ENCODE assay signal across 14 cellular contexts in genomic region chr5:173331287-173331686, GRCh38. TPM values are rescaled to one million over a fixed set of nuclear protein-coding genes. Genes with fewer than 3 reads are reported as not detected.
DNase-seq lines count a peak whose midpoint lies in the region; ATAC-seq, FAIRE-seq and TF ChIP-seq lines count a peak whose summit lies in the region.
"Had no signal": no experiment of that assay in that cellular context is flagged by ENCODE, and none has a peak within 500 bp of the region (broad histone marks: within the 10 kb centered on the region; RNA-seq: fewer than 3 reads in every experiment).

No MANE protein-coding gene starts in this region.

- DNase-seq in HepG2 (ENCODE audit: low spot score) (no peak), right lobe of liver (no peak), chondrocyte (ENCODE audit: low spot score) (no peak), activated gamma-delta T cell treated with Interleukin-2 at 50 U/mL for 16 hours (no peak), HUDEP-2 (lab: John Stamatoyannopoulos, UW; ENCODE audit: unreplicated experiment in 76 of 76) (no peak)
- no peak for DNase-seq in stimulated activated CD4-positive, alpha-beta T cell treated with anti-CD3 and anti-CD28 coated beads, Interleukin-4, amount 100 ng/mL, for 24 hours

- H3K4me3 ChIP-seq in HepG2 (replicated peaks in 1 of 3; ENCODE audit: insufficient read depth in 1 of 3, low read depth in 2 of 3, low read length in 3 of 3) (peak overlapping the region in 1 of 3 experiments; percentile 87; a peak in 2 of 6 replicates), right lobe of liver (no peak overlapping the region), OCI-LY3 (ENCODE audit: low read length) (no peak overlapping the region)
- H3K4me3 ChIP-seq: esophagus muscularis mucosa, gastroesophageal sphincter, lung, ovary, sigmoid colon, thoracic aorta had no signal

- TF ChIP-seq POLR2A in HepG2 (IDR thresholded peaks at IDR 0.05; ENCODE audit: insufficient read depth in 1 of 2, low read depth in 2 of 2, low read length in 2 of 2): no peak
- TF ChIP-seq POLR2A in right lobe of liver (IDR thresholded peaks at IDR 0.05): no peak

- H3K9me3 ChIP-seq in HepG2 (ENCODE audit: low read length) (no peaks in the 10 kb centered on the region), right lobe of liver (no peaks in the 10 kb centered on the region), OCI-LY3 (ENCODE audit: insufficient read depth, low read length) (no peaks in the 10 kb centered on the region)
- H3K9me3 ChIP-seq: esophagus muscularis mucosa, gastroesophageal sphincter, ovary, sigmoid colon, thoracic aorta had no signal

- no peaks in the 10 kb centered on the region; a peak in 2 of 5 replicates for H3K36me3 ChIP-seq in HepG2 (replicated peaks in 1 of 2; ENCODE audit: control insufficient read depth in 1 of 2, insufficient read depth in 2 of 2, low read length in 2 of 2)
- no peaks in the 10 kb centered on the region for H3K36me3 ChIP-seq in right lobe of liver
- no peaks in the 10 kb centered on the region for H3K36me3 ChIP-seq in OCI-LY3 (replicated peaks; ENCODE audit: low read depth, low read length)
- H3K36me3 ChIP-seq: esophagus muscularis mucosa, gastroesophageal sphincter, ovary, sigmoid colon, thoracic aorta had no signal

- no peak for TF ChIP-seq CTCF in HepG2 (CRISPR knock-in tag; IDR thresholded peaks at IDR 0.05)
- no peak for TF ChIP-seq CTCF in right lobe of liver (IDR thresholded peaks at IDR 0.05)
- no peak for TF ChIP-seq CTCF in OCI-LY3 (IDR thresholded peaks at IDR 0.05; ENCODE audit: low read depth, low read length)
- no peak for TF ChIP-seq CTCF in chondrocyte (IDR thresholded peaks at IDR 0.05)

- peaks cover 4% of the 10 kb centered on the region for H3K9me3 Mint-ChIP-seq in chondrocyte (ENCODE audit: low read depth)

- in situ Hi-C loops in HepG2 (cut with HindIII; ENCODE audit: extremely low pct_ligation_motif_present, low pct_unique_long_range_greater_than_20kb): loop anchor here (5.0 kb wide), 1 partner anchor 39 kb away; no protein-coding TSS in a partner anchor

- H3K9ac ChIP-seq in HepG2 (ENCODE audit: insufficient read depth, low read depth, low read length) (peak overlapping the region; percentile 81; the same call in 1 of the 2 replicates), OCI-LY3 (ENCODE audit: low read length) (no peak overlapping the region)

- ATAC-seq in HepG2 (no peak), right lobe of liver (no peak)

- no peaks in the 10 kb centered on the region; a peak in 1 of 5 replicates for H3K27me3 ChIP-seq in HepG2 (ENCODE audit: control insufficient read depth in 1 of 2, insufficient read depth in 2 of 2, low read length in 2 of 2)
- H3K27me3 ChIP-seq in right lobe of liver: peaks cover 0 to 17% of the 10 kb centered on the region in 2 donors
- peaks cover 20% of the 10 kb centered on the region for H3K27me3 ChIP-seq in OCI-LY3 (ENCODE audit: low read depth, low read length)
- H3K27me3 ChIP-seq: ovary had no signal

- CTCF ChIA-PET in HepG2 (lab: Yijun Ruan, JAX; ENCODE audit: low intra/inter-chr PET ratio, low total read pairs): interaction anchor here (0.7 to 4.4 kb wide), 3 partner anchors 35 to 165 kb away, joined by 3 to 90 read pairs (median 9); no protein-coding TSS in a partner anchor

- POLR2A ChIA-PET in HepG2 (lab: Yijun Ruan, JAX): interaction anchor here (0.7 to 7.2 kb wide), 13 partner anchors 9 to 624 kb away, joined by 3 to 513 read pairs (median 4); partner anchors contain the start of gene ATP6V0E1

- BruUV-seq in HepG2 (replicated peaks; lab: Mats Ljungman, UMichigan): no TSS peak

- H3K27ac ChIP-seq in HepG2 (ENCODE audit: extremely low read length, insufficient read depth, low read length) (peak overlapping the region; percentile 90), right lobe of liver (no peak overlapping the region), OCI-LY3 (ENCODE audit: low read length) (no peak overlapping the region)
- H3K27ac ChIP-seq: ovary, thoracic aorta had no signal

- 81% methylated on average over 4 of the region's 4 CpGs for WGBS in HepG2 (ENCODE audit: low lambda C conversion rate)
- 83% methylated on average over 3 of the region's 4 CpGs for WGBS in right lobe of liver (ENCODE audit: insufficient coverage, low coverage, low lambda C conversion rate, missing lambda C conversion rate)

- H3K4me3 Mint-ChIP-seq in chondrocyte (ENCODE audit: unreplicated experiment): no peak overlapping the region
- H3K4me3 Mint-ChIP-seq: stimulated activated naive B cell treated with anti-CD40 and anti-IgM and Interleukin-4, amounts not matched to agents 10 μg/mL and 1 μg/mL and 100 μg/mL, for 72 hours had no signal

- H3K36me3 Mint-ChIP-seq in chondrocyte (ENCODE audit: low read depth): peaks cover 16% of the 10 kb centered on the region

- no peak overlapping the region for H2AFZ ChIP-seq in HepG2 (ENCODE audit: low read length)
- H2AFZ ChIP-seq in OCI-LY3 (ENCODE audit: low read depth, low read length): peak overlapping the region; percentile 95

- TF ChIP-seq RAD21 in HepG2 (CRISPR knock-in tag; IDR thresholded peaks at IDR 0.05): no peak

- peaks cover 19% of the 10 kb centered on the region for H3K79me2 ChIP-seq in HepG2 (ENCODE audit: insufficient read depth, low read length)
- H3K79me2 ChIP-seq in OCI-LY3 (ENCODE audit: low read length): no peaks in the 10 kb centered on the region

- peaks cover 59% of the 10 kb centered on the region for H3K4me1 Mint-ChIP-seq in chondrocyte (ENCODE audit: low read depth)

- H4K20me1 ChIP-seq in HepG2 (ENCODE audit: insufficient read depth, low read length) (peaks cover 14% of the 10 kb centered on the region), OCI-LY3 (ENCODE audit: insufficient read depth, low read length) (no peaks in the 10 kb centered on the region)

- H3K27me3 Mint-ChIP-seq in chondrocyte (ENCODE audit: low read depth): no peaks in the 10 kb centered on the region

- H3K4me2 ChIP-seq in HepG2 (ENCODE audit: low read depth, low read length): peak overlapping the region; percentile 87
- H3K4me2 ChIP-seq in OCI-LY3 (ENCODE audit: low read length): no peak overlapping the region

- peaks cover 27% of the 10 kb centered on the region for H3K4me1 ChIP-seq in HepG2 (ENCODE audit: insufficient read depth, low read length)
- H3K4me1 ChIP-seq in right lobe of liver: peaks cover 0 to 20% (median 0%) of the 10 kb centered on the region in 4 donors
- peaks cover 6% of the 10 kb centered on the region; the same call in 1 of the 2 replicates for H3K4me1 ChIP-seq in OCI-LY3 (ENCODE audit: low read length)

- peak overlapping the region; percentile 81 for H3K27ac Mint-ChIP-seq in chondrocyte (ENCODE audit: unreplicated experiment)
- H3K27ac Mint-ChIP-seq: stimulated activated naive B cell treated with anti-CD40 and anti-IgM and Interleukin-4, amounts not matched to agents 10 μg/mL and 1 μg/mL and 100 μg/mL, for 72 hours had no signal

- no peak for FAIRE-seq in HepG2 (lab: Jason Lieb, UNC)

- TF ChIP-seq EP300 in HepG2 (IDR thresholded peaks at IDR 0.05; ENCODE audit: low read depth in 2 of 2, low read length in 2 of 2): no peak
- no peak for TF ChIP-seq EP300 in HepG2 (CRISPR knock-in tag; IDR thresholded peaks at IDR 0.05; ENCODE audit: borderline replicate concordance)

- intact Hi-C loops in HepG2 (cut with micrococcal nuclease; ENCODE audit: unreplicated experiment) (no loop called here), right lobe of liver (cut with DNase I) (loop anchor here (5.0 kb wide), 1 partner anchor 34 kb away; no protein-coding TSS in a partner anchor)

TF ChIP-seq in HepG2, 621 proteins besides CTCF, POLR2A, EP300 and RAD21 (continues in another document):
- 0 out of 2 replicates have a peak, but pooled peaks have one; percentile 14 for TF ChIP-seq ZBTB2 (CRISPR knock-in tag; IDR thresholded peaks at IDR 0.05; ENCODE audit: low read depth)

RNA-seq across cellular contexts. Expression of gene STC2, which starts 3.1 kb away (rescaled TPM):
- 10.7 and 27.1 TPM in 2 replicates for total RNA-seq in HepG2 (2016; rRNA removed; fragmentation: Illumina TruSeq; extraction: Trizol)
- total RNA-seq in HepG2 (2016; cell fraction: cytosol; rRNA removed; fragmentation: Illumina TruSeq; extraction: Trizol; ENCODE audit: low read depth): 2.6 and 3.3 TPM in 2 replicates
- 7.9 and 28.0 TPM in 2 replicates for total RNA-seq in HepG2 (2016; cell fraction: insoluble cytoplasmic fraction; rRNA removed; fragmentation: Illumina TruSeq; extraction: Trizol)
- total RNA-seq in HepG2 (2016; cell fraction: membrane; rRNA removed; fragmentation: Illumina TruSeq; extraction: Trizol): 6.2 and 6.4 TPM in 2 replicates
- total RNA-seq in HepG2 (2016; cell fraction: nucleus; rRNA removed; fragmentation: Illumina TruSeq; extraction: Trizol): 33.8 and 37.3 TPM in 2 replicates
- polyA plus RNA-seq in HepG2 (2011; rRNA removed): 69.2 and 94.0 TPM in 2 replicates
- 102 and 149 TPM in 2 replicates for polyA plus RNA-seq in HepG2 (2011; cell fraction: cytosol; rRNA removed)
- polyA plus RNA-seq in HepG2 (2011; cell fraction: nucleus; rRNA removed): 198 and 199 TPM in 2 replicates
- polyA plus RNA-seq in HepG2 (2012): 94.1 and 190 TPM in 2 replicates
- 2.2 TPM in 2 replicates for polyA plus RNA-seq in HepG2 (2016; cell fraction: cytosol; fragmentation: Illumina TruSeq; extraction: Trizol; ENCODE audit: low read depth)
- polyA plus RNA-seq in HepG2 (2016; cell fraction: insoluble cytoplasmic fraction; fragmentation: Illumina TruSeq; extraction: Trizol; ENCODE audit: low read depth): 8.5 and 9.7 TPM in 2 replicates
- 3.9 and 4.3 TPM in 2 replicates for polyA plus RNA-seq in HepG2 (2016; cell fraction: membrane; fragmentation: Illumina TruSeq; extraction: Trizol; ENCODE audit: low read depth)
- 51.5 and 52.5 TPM in 2 replicates for polyA plus RNA-seq in HepG2 (2016; cell fraction: nucleus; fragmentation: Illumina TruSeq; extraction: Trizol; ENCODE audit: insufficient read depth, low read depth)
- polyA minus RNA-seq in HepG2 (2011; rRNA and poly(A)+ RNA removed; ENCODE audit: low replicate concordance): 19.1 and 61.4 TPM in 2 replicates
- 90.7 and 104 TPM in 2 replicates for polyA minus RNA-seq in HepG2 (2011; cell fraction: cytosol; rRNA and poly(A)+ RNA removed)
- 135 and 186 TPM in 2 replicates for polyA minus RNA-seq in HepG2 (2011; cell fraction: nucleus; rRNA and poly(A)+ RNA removed)
- total RNA-seq in right lobe of liver: 10 to 100 TPM in 1 of 6 experiments, 1 to 10 TPM in 2, under 1 TPM in 1, not detected in 2; 0.20 to 18.8 (median 3.4) TPM
- total RNA-seq in chondrocyte: 321 to 1,121 TPM (median 1,110 TPM) in 3 replicates
